In genomic region chrX:56759736-56760409, GRCh38 we compare ENCODE assay signal across 13 cellular contexts.
"Had no signal": no experiment of that assay in that cellular context is flagged by ENCODE, and none has a peak within 500 bp of the region (broad histone marks: within the 10 kb centered on the region; RNA-seq: fewer than 3 reads in every experiment).

No MANE protein-coding gene starts in this region.

- H3K9me3 Mint-ChIP-seq: activated B cell treated with CpG ODN at 0.5 μM for 24 hours; activated CD4-positive, alpha-beta memory T cell treated with anti-CD3 and anti-CD28 coated beads for 36 hours; activated naive CD8-positive, alpha-beta T cell treated with anti-CD3 and anti-CD28 coated beads, Interleukin-2, amount 10 ng/mL, durations not matched to agents 7 days and 5 days; natural killer cell treated with Interleukin-12 subunit alpha and Interleukin-12 subunit beta and Interleukin-15 and Interleukin-18, amount 100 ng/mL, for 72 hours; T-helper 1 cell treated with Interleukin-12 subunit alpha and Interleukin-12 subunit beta and Interleukin-4 antibody, amounts not matched to agents 30 μg/mL and 1 μg/mL, for 36 hours had no signal

- DNase-seq: activated B cell treated with CpG ODN at 0.5 μM for 24 hours; activated CD4-positive, alpha-beta memory T cell treated with anti-CD3 and anti-CD28 coated beads for 36 hours; activated CD8-positive, alpha-beta memory T cell treated with anti-CD3 and anti-CD28 coated beads, Interleukin-2, amount 50 U/mL, for 4 hours; activated naive CD8-positive, alpha-beta T cell treated with anti-CD3 and anti-CD28 coated beads, Interleukin-2, amount 10 ng/mL, durations not matched to agents 7 days and 5 days; anterior cingulate cortex; heart left ventricle; stimulated activated CD4-positive, alpha-beta T cell treated with anti-CD3 and anti-CD28 coated beads, Interleukin-2, amount 100 ng/mL, for 48 hours; stimulated activated naive CD4-positive, alpha-beta T cell treated with Interleukin-2 at 50 U/mL for 16 hours; trophoblast cell had no signal

- H3K27ac Mint-ChIP-seq: activated B cell treated with CpG ODN at 0.5 μM for 24 hours; activated CD4-positive, alpha-beta memory T cell treated with anti-CD3 and anti-CD28 coated beads for 36 hours; activated naive CD8-positive, alpha-beta T cell treated with anti-CD3 and anti-CD28 coated beads, Interleukin-2, amount 10 ng/mL, durations not matched to agents 7 days and 5 days; natural killer cell treated with Interleukin-12 subunit alpha and Interleukin-12 subunit beta and Interleukin-15 and Interleukin-18, amount 100 ng/mL, for 72 hours; T-helper 1 cell treated with Interleukin-12 subunit alpha and Interleukin-12 subunit beta and Interleukin-4 antibody, amounts not matched to agents 30 μg/mL and 1 μg/mL, for 36 hours had no signal

- H3K36me3 Mint-ChIP-seq: activated CD4-positive, alpha-beta memory T cell treated with anti-CD3 and anti-CD28 coated beads for 36 hours; natural killer cell treated with Interleukin-12 subunit alpha and Interleukin-12 subunit beta and Interleukin-15 and Interleukin-18, amount 100 ng/mL, for 72 hours had no signal

- H3K4me3 Mint-ChIP-seq: activated B cell treated with CpG ODN at 0.5 μM for 24 hours; activated CD4-positive, alpha-beta memory T cell treated with anti-CD3 and anti-CD28 coated beads for 36 hours; activated naive CD8-positive, alpha-beta T cell treated with anti-CD3 and anti-CD28 coated beads, Interleukin-2, amount 10 ng/mL, durations not matched to agents 7 days and 5 days; natural killer cell treated with Interleukin-12 subunit alpha and Interleukin-12 subunit beta and Interleukin-15 and Interleukin-18, amount 100 ng/mL, for 72 hours; T-helper 1 cell treated with Interleukin-12 subunit alpha and Interleukin-12 subunit beta and Interleukin-4 antibody, amounts not matched to agents 30 μg/mL and 1 μg/mL, for 36 hours had no signal

- H3K27ac ChIP-seq: heart left ventricle, SK-N-MC had no signal

- H3K27me3 Mint-ChIP-seq: activated B cell treated with CpG ODN at 0.5 μM for 24 hours; activated CD4-positive, alpha-beta memory T cell treated with anti-CD3 and anti-CD28 coated beads for 36 hours; activated naive CD8-positive, alpha-beta T cell treated with anti-CD3 and anti-CD28 coated beads, Interleukin-2, amount 10 ng/mL, durations not matched to agents 7 days and 5 days had no signal

- H3K4me3 ChIP-seq: heart left ventricle, mucosa of descending colon, SK-N-MC had no signal

- ATAC-seq: heart left ventricle; mucosa of descending colon; natural killer cell treated with Interleukin-12 subunit alpha and Interleukin-12 subunit beta and Interleukin-15 and Interleukin-18, amount 100 ng/mL, for 72 hours had no signal

- H3K9me3 ChIP-seq: heart left ventricle, mucosa of descending colon had no signal
